Comparison of ENCODE assay signal across 16 cellular contexts in genomic region chr17:39604911-39605491, GRCh38. TPM values are rescaled to one million over a fixed set of nuclear protein-coding genes. Genes with fewer than 3 reads are reported as not detected.
DNase-seq lines count a peak whose midpoint lies in the region; ATAC-seq and TF ChIP-seq lines count a peak whose summit lies in the region.
"Had no signal": no experiment of that assay in that cellular context is flagged by ENCODE, and none has a peak within 500 bp of the region (broad histone marks: within the 10 kb centered on the region; RNA-seq: fewer than 3 reads in every experiment).

No MANE protein-coding gene starts in this region.

- no peaks in the 10 kb centered on the region for H3K9me3 ChIP-seq in right cardiac atrium (ENCODE audit: control insufficient read depth, low read length)
- no peaks in the 10 kb centered on the region for H3K9me3 ChIP-seq in heart left ventricle
- no peaks in the 10 kb centered on the region for H3K9me3 ChIP-seq in NT2/D1 (ENCODE audit: insufficient read depth, low read length)
- no peaks in the 10 kb centered on the region for H3K9me3 ChIP-seq in thoracic aorta
- H3K9me3 ChIP-seq: uterus had no signal

- H3K36me3 ChIP-seq in heart left ventricle (no peaks in the 10 kb centered on the region), NT2/D1 (ENCODE audit: insufficient read depth, insufficient read length, low read length) (no peaks in the 10 kb centered on the region), thoracic aorta (no peaks in the 10 kb centered on the region)
- H3K36me3 ChIP-seq: uterus had no signal

- H3K27me3 Mint-ChIP-seq in glutamatergic neuron (ENCODE audit: unreplicated experiment), result peaks cover 37% of the 10 kb centered on the region

- no peak overlapping the region for H3K27ac Mint-ChIP-seq in glutamatergic neuron (ENCODE audit: unreplicated experiment)

- H3K4me1 Mint-ChIP-seq in glutamatergic neuron (ENCODE audit: low read depth, unreplicated experiment), result peaks cover 38% of the 10 kb centered on the region
- H3K4me1 Mint-ChIP-seq: neural crest cell had no signal

- DNase-seq in right cardiac atrium (no peak), heart left ventricle (no peak), NT2/D1 (ENCODE audit: low read depth, low spot score) (no peak), glutamatergic neuron (no peak), thoracic aorta (ENCODE audit: low spot score) (no peak), NCI-H1694 treated with DMSO at 0.1 percent for 48 hours (lab: John Stamatoyannopoulos, UW) (no peak)
- no peak for DNase-seq in activated CD8-positive, alpha-beta memory T cell treated with anti-CD3 and anti-CD28 coated beads, Interleukin-2, amount 50 U/mL, for 4 hours
- DNase-seq: activated gamma-delta T cell; NCI-H345; stimulated activated CD4-positive, alpha-beta T cell treated with anti-CD3 and anti-CD28 coated beads, Interleukin-2, amount 100 ng/mL, for 48 hours; uterus had no signal

- H3K9ac ChIP-seq in NT2/D1 (ENCODE audit: insufficient read length, low read depth), result peak overlapping the region; percentile 15

- TF ChIP-seq CTCF in heart left ventricle (IDR thresholded peaks at IDR 0.05), result no peak
- no peak for TF ChIP-seq CTCF in glutamatergic neuron (IDR thresholded peaks at IDR 0.05; ENCODE audit: partially characterized antibody, unreplicated experiment)
- no peak for TF ChIP-seq CTCF in thoracic aorta (IDR thresholded peaks at IDR 0.05)

- ATAC-seq in right cardiac atrium (no peak), heart left ventricle (no peak), thoracic aorta (ENCODE audit: insufficient number of reproducible peaks, low FRiP score, low read depth) (no peak), GM19455 (IDR thresholded peaks at IDR 0.05; ENCODE audit: unreplicated experiment) (no peak)

- H3K27ac ChIP-seq in right cardiac atrium (ENCODE audit: low read length) (no peak overlapping the region), heart left ventricle (no peak overlapping the region), thoracic aorta (peak overlapping the region in 1 of 2 donors; percentile 27)
- H3K27ac ChIP-seq: uterus had no signal

- H3K36me3 Mint-ChIP-seq in glutamatergic neuron (ENCODE audit: unreplicated experiment), result no peaks in the 10 kb centered on the region

- peak overlapping the region; percentile 73 for H3K4me3 Mint-ChIP-seq in glutamatergic neuron (ENCODE audit: unreplicated experiment)
- H3K4me3 Mint-ChIP-seq: neural crest cell had no signal

- H3K4me3 ChIP-seq in right cardiac atrium (ENCODE audit: low read length) (peak overlapping the region; percentile 2), heart left ventricle (peak overlapping the region in 3 of 12 donors; percentile 23 to 31 (median 28)), NT2/D1 (ENCODE audit: insufficient read length, low read depth) (peak overlapping the region; percentile 27), thoracic aorta (peak overlapping the region; percentile 39)
- H3K4me3 ChIP-seq: uterus had no signal

- H3K4me1 ChIP-seq in right cardiac atrium (ENCODE audit: control insufficient read depth, insufficient read depth, low read length) (peaks cover 3% of the 10 kb centered on the region), heart left ventricle (peaks cover 4 to 43% (median 25%) of the 10 kb centered on the region in 12 donors), NT2/D1 (ENCODE audit: insufficient read depth, insufficient read length) (peaks cover 19% of the 10 kb centered on the region), thoracic aorta (ENCODE audit: control insufficient read depth in 1 of 2, low read depth in 2 of 2) (peaks cover 12 to 29% of the 10 kb centered on the region in 2 donors)

- no peak for TF ChIP-seq POLR2A in heart left ventricle (IDR thresholded peaks at IDR 0.05)

- 4% methylated on average over 31 of the region's 31 CpGs for WGBS in right cardiac atrium
- WGBS in heart left ventricle, 4 donors, result 2 to 5% (median 4%) methylated on average over 31 of the region's 31 CpGs

- intact Hi-C loops in right cardiac atrium (cut with DNase I), result no loop called here
- intact Hi-C loops in heart left ventricle (cut with DNase I), result no loop called here

- H3K27me3 ChIP-seq in right cardiac atrium (ENCODE audit: control insufficient read depth, insufficient read depth) (no peaks in the 10 kb centered on the region), heart left ventricle (peaks cover 76 to 100% (median 95%) of the 10 kb centered on the region in 9 donors), NT2/D1 (ENCODE audit: insufficient read depth, insufficient read length) (peaks cover 100% of the 10 kb centered on the region), thoracic aorta (replicated peaks; ENCODE audit: insufficient read depth) (peaks cover 59% of the 10 kb centered on the region)

- H3K9me3 Mint-ChIP-seq in glutamatergic neuron (ENCODE audit: unreplicated experiment), result peaks cover 6% of the 10 kb centered on the region
- H3K9me3 Mint-ChIP-seq: neural crest cell had no signal

RNA-seq across cellular contexts. Expression of gene NEUROD2, which starts 2.7 kb away (rescaled TPM):
- total RNA-seq in right cardiac atrium (not detected), heart left ventricle (not detected), glutamatergic neuron (ENCODE audit: unreplicated experiment) (6.3 TPM), thoracic aorta (not detected)
- polyA plus RNA-seq in right cardiac atrium (not detected), heart left ventricle (not detected)
- total RNA-seq: HT-29; liver; neural crest cell; T-helper 1 cell treated with Interleukin-12 subunit alpha and Interleukin-12 subunit beta and Interleukin-4 antibody, amounts not matched to agents 30 ng/mL and 1 ng/mL, for 36 hours; uterus had no signal
- polyA plus RNA-seq: liver had no signal

RNA-seq across cellular contexts. Expression of gene PPP1R1B, which starts 21.8 kb away (rescaled TPM):
- 1 to 10 TPM; 2.0 to 6.6 (median 2.4) TPM for total RNA-seq in right cardiac atrium
- 4.4 TPM for polyA plus RNA-seq in right cardiac atrium
- total RNA-seq in heart left ventricle, result 1 to 10 TPM in 4 of 9 donors, under 1 TPM in 4, not detected in 1; 0.54 to 5.8 (median 0.88) TPM
- 1 to 10 TPM in 1 of 2 donors, under 1 TPM in 1; 0.61 to 2.5 TPM for polyA plus RNA-seq in heart left ventricle
- not detected for total RNA-seq in glutamatergic neuron (ENCODE audit: unreplicated experiment)
- total RNA-seq in thoracic aorta, result 1 to 10 TPM in 1 of 2 donors, under 1 TPM in 1; 0.27 to 2.1 TPM
- total RNA-seq: neural crest cell; T-helper 1 cell treated with Interleukin-12 subunit alpha and Interleukin-12 subunit beta and Interleukin-4 antibody, amounts not matched to agents 30 ng/mL and 1 ng/mL, for 36 hours had no signal
- polyA plus RNA-seq: liver had no signal

RNA-seq across cellular contexts. Expression of gene STARD3, which starts 31.9 kb away (rescaled TPM):
- total RNA-seq in right cardiac atrium, result 10 to 100 TPM; 19.2 to 26.2 (median 22.9) TPM
- polyA plus RNA-seq in right cardiac atrium, result 22.7 TPM
- total RNA-seq in heart left ventricle, result 10 to 100 TPM; 14.1 to 36.5 (median 19.3) TPM
- polyA plus RNA-seq in heart left ventricle, result 10 to 100 TPM; 24.2 to 57.2 TPM
- 48.0 TPM for total RNA-seq in glutamatergic neuron (ENCODE audit: unreplicated experiment)
- 10 to 100 TPM; 52.5 to 67.7 TPM for total RNA-seq in thoracic aorta
